In genomic region chr11:10857604-10858504, GRCh38 we compare ENCODE assay signal across 1 cellular context.
TF ChIP-seq lines count a peak whose summit lies in the region.

ZBED5 (minus strand) TSS chr11:10858053; CDS start chr11:10854945, 3,108 bp downstream.

TF ChIP-seq in HepG2, 621 proteins besides CTCF, POLR2A, EP300 and RAD21 (continued from another document and continues in another):
- peak; percentile 64 for TF ChIP-seq IKZF5 (CRISPR knock-in tag; IDR thresholded peaks at IDR 0.05)
- TF ChIP-seq MIER3 (CRISPR knock-in tag; IDR thresholded peaks at IDR 0.05; ENCODE audit: borderline replicate concordance), result peak; percentile 38; the same call in 1 of the 2 replicates
- TF ChIP-seq ZNF619 (CRISPR knock-in tag; IDR thresholded peaks at IDR 0.05), result no peak
- TF ChIP-seq NCOA5 (CRISPR knock-in tag; IDR thresholded peaks at IDR 0.05), result 0 out of 2 replicates have a peak, but pooled peaks have one; percentile 63
- TF ChIP-seq SAP130 (CRISPR knock-in tag; IDR thresholded peaks at IDR 0.05; ENCODE audit: low read depth), result peak; percentile 54
- no peak for TF ChIP-seq CHD2 (IDR thresholded peaks at IDR 0.05; ENCODE audit: low read depth, low read length)
- TF ChIP-seq ZXDC (CRISPR knock-in tag; IDR thresholded peaks at IDR 0.05), result peak; percentile 76
- TF ChIP-seq ZNF17 (CRISPR knock-in tag; IDR thresholded peaks at IDR 0.05), result 0 out of 2 replicates have a peak, but pooled peaks have one; percentile 24
- peak; percentile 99 for TF ChIP-seq MEF2D (CRISPR knock-in tag; IDR thresholded peaks at IDR 0.05)
- no peak for TF ChIP-seq HINFP (CRISPR knock-in tag; IDR thresholded peaks at IDR 0.05; ENCODE audit: low read depth)
- TF ChIP-seq HOXD1 (CRISPR knock-in tag; IDR thresholded peaks at IDR 0.05), result peak; percentile 15
- TF ChIP-seq HNF1A (IDR thresholded peaks at IDR 0.05; ENCODE audit: low read depth), result no peak
- no peak; the same call in 1 of the 2 replicates for TF ChIP-seq HNF1A (CRISPR knock-in tag; IDR thresholded peaks at IDR 0.05; ENCODE audit: borderline replicate concordance)
- 0 out of 2 replicates have a peak, but pooled peaks have one; percentile 14 for TF ChIP-seq E2F2 (CRISPR knock-in tag; IDR thresholded peaks at IDR 0.05; ENCODE audit: borderline replicate concordance)
- TF ChIP-seq NR2F1 (CRISPR knock-in tag; IDR thresholded peaks at IDR 0.05), result no peak
- TF ChIP-seq ZNF691 (CRISPR knock-in tag; IDR thresholded peaks at IDR 0.05; ENCODE audit: borderline replicate concordance, low read depth), result no peak
- peak; percentile 27 for TF ChIP-seq MXD3 (CRISPR knock-in tag; IDR thresholded peaks at IDR 0.05)
- no peak for TF ChIP-seq ZC3H4 (CRISPR knock-in tag; IDR thresholded peaks at IDR 0.05; ENCODE audit: borderline replicate concordance)
- TF ChIP-seq SAFB2 (CRISPR knock-in tag; IDR thresholded peaks at IDR 0.05; ENCODE audit: borderline replicate concordance, low read depth), result no peak; the same call in 1 of the 2 replicates
- TF ChIP-seq ZBTB40 (IDR thresholded peaks at IDR 0.05), result no peak
- TF ChIP-seq ZBTB40 (CRISPR knock-in tag; IDR thresholded peaks at IDR 0.05), result no peak
- TF ChIP-seq ZBTB46 (CRISPR knock-in tag; IDR thresholded peaks at IDR 0.05; ENCODE audit: borderline replicate concordance), result no peak
- 0 out of 2 replicates have a peak, but pooled peaks have one; percentile 7 for TF ChIP-seq FOXJ3 (CRISPR knock-in tag; IDR thresholded peaks at IDR 0.05; ENCODE audit: borderline replicate concordance)
- no peak for TF ChIP-seq THAP7 (CRISPR knock-in tag; IDR thresholded peaks at IDR 0.05)
